ENCODE assay signal across 21 cellular contexts in the genomic region with DNA sequence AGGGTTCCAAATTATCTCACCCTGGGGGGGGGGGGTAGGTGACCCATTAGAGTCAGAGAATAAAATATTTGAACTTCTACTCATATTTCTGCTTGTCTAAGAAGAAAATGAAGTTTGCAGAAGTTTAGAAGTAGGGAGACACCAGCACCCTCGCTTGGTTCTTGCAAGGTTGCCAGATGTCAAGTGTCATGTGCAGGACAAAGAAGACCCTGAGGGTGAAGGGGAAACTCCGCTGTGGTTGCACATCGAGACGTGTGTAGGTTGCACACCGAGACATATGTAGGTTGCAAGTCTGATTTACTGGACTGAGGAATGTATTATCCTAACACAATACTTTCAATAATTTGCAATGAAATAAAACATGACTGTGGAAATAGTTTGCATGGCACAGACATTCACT. TPM values are rescaled to one million over a fixed set of nuclear protein-coding genes. Genes with fewer than 3 reads are reported as not detected.
"Had no signal": no experiment of that assay in that cellular context is flagged by ENCODE, and none has a peak within 500 bp of the region (broad histone marks: within the 10 kb centered on the region; RNA-seq: fewer than 3 reads in every experiment).

No MANE protein-coding gene starts in this region.

- H3K4me3 ChIP-seq: lower lobe of right lung, sigmoid colon, smooth muscle cell, tibial artery had no signal

- H3K9me3 Mint-ChIP-seq: activated CD4-positive, alpha-beta T cell treated with anti-CD3 and anti-CD28 coated beads, Interleukin-2, amount 10 ng/mL, durations not matched to agents 7 days and 5 days; activated naive CD4-positive, alpha-beta T cell treated with anti-CD3 and anti-CD28 coated beads, Interleukin-2, amount 10 ng/mL, durations not matched to agents 7 days and 5 days; T-cell; T-helper 2 cell treated with Interferon-gamma antibody and Interleukin-4, amounts not matched to agents 5 μg/mL and 100 μg/mL, for 36 hours had no signal

- H3K4me1 ChIP-seq: foreskin keratinocyte, lower lobe of right lung, sigmoid colon, tibial artery had no signal

- H3K27me3 ChIP-seq: foreskin keratinocyte, sigmoid colon had no signal

- H3K27me3 Mint-ChIP-seq: stimulated activated naive CD8-positive, alpha-beta T cell treated with anti-CD3 and anti-CD28 coated beads, Interleukin-15, amount 100 ng/mL, for 72 hours had no signal

- H3K36me3 Mint-ChIP-seq: activated naive CD4-positive, alpha-beta T cell treated with anti-CD3 and anti-CD28 coated beads, Interleukin-2, amount 10 ng/mL, durations not matched to agents 7 days and 5 days; naive thymus-derived CD4-positive, alpha-beta T cell; T-cell had no signal

- ATAC-seq: activated CD4-positive, CD25-positive, alpha-beta regulatory T cell treated with anti-CD3 and anti-CD28 coated beads, Interleukin-2, amount 50 U/mL, for 24 hours; foreskin keratinocyte; lower lobe of right lung; naive thymus-derived CD4-positive, alpha-beta T cell; stimulated activated naive CD8-positive, alpha-beta T cell treated with anti-CD3 and anti-CD28 coated beads, Interleukin-15, amount 100 ng/mL, for 72 hours; T-cell had no signal

- H3K36me3 ChIP-seq: lower lobe of right lung, sigmoid colon, tibial artery had no signal

- H3K27ac Mint-ChIP-seq: activated CD4-positive, alpha-beta T cell treated with anti-CD3 and anti-CD28 coated beads, Interleukin-2, amount 10 ng/mL, durations not matched to agents 7 days and 5 days; activated naive CD4-positive, alpha-beta T cell treated with anti-CD3 and anti-CD28 coated beads, Interleukin-2, amount 10 ng/mL, durations not matched to agents 7 days and 5 days; activated T-cell treated with anti-CD3 and anti-CD28 coated beads, Interleukin-2, amount 50 U/mL, for 72 hours; stimulated activated naive CD8-positive, alpha-beta T cell treated with anti-CD3 and anti-CD28 coated beads, Interleukin-15, amount 100 ng/mL, for 72 hours; T-cell; T-helper 2 cell treated with Interferon-gamma antibody and Interleukin-4, amounts not matched to agents 5 μg/mL and 100 μg/mL, for 36 hours had no signal

- H3K27ac ChIP-seq: foreskin keratinocyte, lower lobe of right lung, sigmoid colon, tibial artery, VCaP had no signal

- H3K4me1 Mint-ChIP-seq: activated CD4-positive, alpha-beta T cell treated with anti-CD3 and anti-CD28 coated beads, Interleukin-2, amount 10 ng/mL, durations not matched to agents 7 days and 5 days; activated naive CD4-positive, alpha-beta T cell treated with anti-CD3 and anti-CD28 coated beads, Interleukin-2, amount 10 ng/mL, durations not matched to agents 7 days and 5 days; T-cell had no signal

- H3K9me3 ChIP-seq: lower lobe of right lung, sigmoid colon, tibial artery had no signal

- DNase-seq: activated CD4-positive, alpha-beta T cell treated with anti-CD3 and anti-CD28 coated beads, Interleukin-2, amount 10 ng/mL, durations not matched to agents 7 days and 5 days; activated CD8-positive, alpha-beta memory T cell treated with anti-CD3 and anti-CD28 coated beads, Interleukin-2, amount 50 U/mL, for 4 hours; activated effector memory CD4-positive, alpha-beta T cell treated with Interleukin-2 at 50 U/mL for 16 hours; activated naive CD4-positive, alpha-beta T cell treated with anti-CD3 and anti-CD28 coated beads, Interleukin-2, amount 10 ng/mL, durations not matched to agents 7 days and 5 days; activated T-cell treated with anti-CD3 and anti-CD28 coated beads, Interleukin-2, amount 50 U/mL, for 72 hours; amygdala; cerebellar nuclear complex; effector CD4-positive, alpha-beta T cell; foreskin keratinocyte; lower lobe of right lung; naive thymus-derived CD4-positive, alpha-beta T cell; sigmoid colon; stimulated activated CD4-positive, alpha-beta T cell treated with anti-CD3 and anti-CD28 coated beads, Interleukin-2, amount 100 ng/mL, for 48 hours; stimulated activated naive CD8-positive, alpha-beta T cell treated with anti-CD3 and anti-CD28 coated beads, Interleukin-15, amount 100 ng/mL, for 72 hours; T-cell had no signal

- H3K4me3 Mint-ChIP-seq: activated CD4-positive, alpha-beta T cell treated with anti-CD3 and anti-CD28 coated beads, Interleukin-2, amount 10 ng/mL, durations not matched to agents 7 days and 5 days; activated naive CD4-positive, alpha-beta T cell treated with anti-CD3 and anti-CD28 coated beads, Interleukin-2, amount 10 ng/mL, durations not matched to agents 7 days and 5 days; activated T-cell treated with anti-CD3 and anti-CD28 coated beads, Interleukin-2, amount 50 U/mL, for 72 hours; naive thymus-derived CD4-positive, alpha-beta T cell; stimulated activated naive CD8-positive, alpha-beta T cell treated with anti-CD3 and anti-CD28 coated beads, Interleukin-15, amount 100 ng/mL, for 72 hours; T-cell; T-helper 2 cell treated with Interferon-gamma antibody and Interleukin-4, amounts not matched to agents 5 μg/mL and 100 μg/mL, for 36 hours had no signal

RNA-seq across cellular contexts. Expression of gene IRF8, which starts 42.4 kb away (rescaled TPM):
- total RNA-seq: foreskin keratinocyte had no signal
- polyA plus RNA-seq: foreskin keratinocyte, keratinocyte had no signal
